ENCODE assay signal across 2 cellular contexts in genomic region chr15:33145447-33145846, GRCh38.
TF ChIP-seq lines count a peak whose summit lies in the region.

No MANE protein-coding gene starts in this region.

TF ChIP-seq in IMR-90, 13 proteins besides CTCF, POLR2A, EP300 and RAD21:
- TF ChIP-seq RCOR1 (IDR thresholded peaks at IDR 0.05; ENCODE audit: insufficient replicate concordance, low read length) (no peak), FOS (IDR thresholded peaks at IDR 0.05; ENCODE audit: low read depth, low read length) (no peak), MAZ (IDR thresholded peaks at IDR 0.05; ENCODE audit: borderline replicate concordance, low read depth, low read length) (no peak), MXI1 (IDR thresholded peaks at IDR 0.05; ENCODE audit: borderline replicate concordance, low read depth, low read length) (no peak), BHLHE40 (IDR thresholded peaks at IDR 0.05; ENCODE audit: low read depth, low read length) (no peak), USF2 (IDR thresholded peaks at IDR 0.05; ENCODE audit: low read depth, low read length) (no peak), CHD1 (IDR thresholded peaks at IDR 0.05; ENCODE audit: low read depth, low read length) (no peak), MAFK (IDR thresholded peaks at IDR 0.05; ENCODE audit: low read depth, low read length) (no peak), NFE2L2 (IDR thresholded peaks at IDR 0.05; ENCODE audit: low read depth, low read length) (no peak), CEBPB (IDR thresholded peaks at IDR 0.05; ENCODE audit: low read depth, low read length) (no peak), ELK1 (IDR thresholded peaks at IDR 0.05; ENCODE audit: borderline replicate concordance, low read depth, low read length) (no peak), SMC3 (IDR thresholded peaks at IDR 0.05; ENCODE audit: low read depth, low read length) (no peak), RFX5 (IDR thresholded peaks at IDR 0.05; ENCODE audit: low read depth, low read length) (no peak)

TF ChIP-seq in endothelial cell of umbilical vein, 7 proteins besides CTCF, POLR2A, EP300 and RAD21:
- TF ChIP-seq EZH2 (IDR thresholded peaks at IDR 0.05; ENCODE audit: borderline replicate concordance, low read depth, low read length, severe bottlenecking), result no peak
- TF ChIP-seq MAX (IDR thresholded peaks at IDR 0.05; ENCODE audit: insufficient read depth, insufficient read length), result no peak
- no peak for TF ChIP-seq GATA2 (IDR thresholded peaks at IDR 0.05; ENCODE audit: insufficient read depth, insufficient read length, low read depth, low read length)
- no peak for TF ChIP-seq MYC (IDR thresholded peaks at IDR 0.05; ENCODE audit: low read depth, low read length)
- TF ChIP-seq JUN (IDR thresholded peaks at IDR 0.05; ENCODE audit: borderline replicate concordance, insufficient read depth, insufficient read length, low read depth), result no peak
- TF ChIP-seq FOS (IDR thresholded peaks at IDR 0.05; ENCODE audit: borderline replicate concordance, insufficient read depth, low read length), result no peak
- no peak for TF ChIP-seq POLR2AphosphoS5 (IDR thresholded peaks at IDR 0.05; ENCODE audit: insufficient read depth, low read depth, low read length)
